Comparison of ENCODE assay signal across 10 cellular contexts in the genomic region with DNA sequence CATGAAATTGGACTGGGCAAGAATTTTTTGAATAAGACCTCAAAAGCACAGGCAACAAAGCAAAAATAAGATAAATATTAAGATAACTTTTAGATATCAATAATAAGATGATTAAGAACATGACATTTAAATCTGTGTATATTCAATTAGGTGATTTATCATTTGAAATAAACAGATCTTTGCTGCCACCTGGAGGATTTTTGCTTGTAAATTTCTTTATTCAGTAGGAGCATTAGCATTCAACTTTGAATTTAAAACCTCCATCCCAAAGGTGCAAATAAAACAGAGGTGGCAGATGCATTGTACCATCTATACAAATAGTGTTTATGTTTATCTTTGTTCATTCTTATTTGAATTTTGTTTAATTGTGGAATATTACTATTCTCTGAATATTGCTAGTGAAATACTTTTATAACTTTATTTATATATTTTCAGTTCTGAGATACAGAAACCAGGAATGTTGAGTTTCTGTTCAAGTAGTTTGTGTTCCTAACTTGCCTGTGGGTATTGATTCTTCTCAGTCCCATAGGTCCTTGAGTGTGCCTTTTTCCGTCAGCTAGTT. TPM values are rescaled to one million over a fixed set of nuclear protein-coding genes. Genes with fewer than 3 reads are reported as not detected.
DNase-seq lines count a peak whose midpoint lies in the region; ATAC-seq and TF ChIP-seq lines count a peak whose summit lies in the region.
"Had no signal": no experiment of that assay in that cellular context is flagged by ENCODE, and none has a peak within 500 bp of the region (broad histone marks: within the 10 kb centered on the region; RNA-seq: fewer than 3 reads in every experiment).

No MANE protein-coding gene starts in this region.

- H3K9me3 Mint-ChIP-seq in naive thymus-derived CD4-positive, alpha-beta T cell, result no peaks in the 10 kb centered on the region

- POLR2A ChIA-PET in HEK293 (lab: Yijun Ruan, JAX), result no interaction called here
- POLR2A ChIA-PET in OCI-LY7 (lab: Charles Lee), result no interaction called here
- POLR2A ChIA-PET in naive thymus-derived CD4-positive, alpha-beta T cell (lab: Charles Lee), result no interaction called here

- no peaks in the 10 kb centered on the region for H4K20me1 ChIP-seq in OCI-LY7 (ENCODE audit: insufficient read depth, low read length)

- no peak overlapping the region for H3K4me3 ChIP-seq in HEK293 (ENCODE audit: low read depth, low read length)
- no peak overlapping the region for H3K4me3 ChIP-seq in OCI-LY7 (ENCODE audit: low read depth, low read length, poor library complexity, severe bottlenecking)
- H3K4me3 ChIP-seq in naive thymus-derived CD4-positive, alpha-beta T cell (ENCODE audit: low read length), result no peak overlapping the region
- H3K4me3 ChIP-seq: lung, SJSA1 had no signal

- H3K79me2 ChIP-seq in OCI-LY7 (ENCODE audit: insufficient read depth, low read depth, low read length), result no peaks in the 10 kb centered on the region

- no peak overlapping the region for H3K27ac ChIP-seq in HEK293 (ENCODE audit: extremely low read depth, low read depth, low read length)
- H3K27ac ChIP-seq in OCI-LY7 (ENCODE audit: low read depth, low read length, poor library complexity, severe bottlenecking), result no peak overlapping the region
- no peak overlapping the region for H3K27ac ChIP-seq in naive thymus-derived CD4-positive, alpha-beta T cell (ENCODE audit: low read depth, low read length)
- H3K27ac ChIP-seq: SJSA1 had no signal

- no TSS peak for BruUV-seq in OCI-LY7 (replicated peaks; lab: Mats Ljungman, UMichigan)

- DNase-seq in DMS 273 treated with DMSO at 0.1 percent for 48 hours (lab: John Stamatoyannopoulos, UW) (peak; percentile 24), OCI-LY7 (ENCODE audit: low spot score) (peak; percentile 41), dermis microvascular lymphatic vessel endothelial cell (ENCODE audit: low read depth in 2 of 2) (peak; percentile 65 to 69)
- DNase-seq in naive thymus-derived CD4-positive, alpha-beta T cell, result peak in 7 of 9 donors; percentile 24 to 60 (median 37)
- DNase-seq in activated effector memory CD4-positive, alpha-beta T cell treated with Interleukin-2 at 50 U/mL for 16 hours, result no peak

- H3K27me3 Mint-ChIP-seq in naive thymus-derived CD4-positive, alpha-beta T cell, result no peaks in the 10 kb centered on the region

- H3K36me3 ChIP-seq in HEK293 (ENCODE audit: control insufficient read depth in 2 of 2, insufficient read depth in 1 of 2, low read length in 2 of 2) (peaks cover 7 to 25% of the 10 kb centered on the region in 2 experiments), OCI-LY7 (ENCODE audit: insufficient read depth, low read length) (peaks cover 22% of the 10 kb centered on the region)
- H3K36me3 ChIP-seq in naive thymus-derived CD4-positive, alpha-beta T cell (ENCODE audit: control insufficient read depth in 2 of 3, insufficient read depth in 3 of 3, low read length in 3 of 3), result peaks cover 0 to 18% (median 0%) of the 10 kb centered on the region in 3 experiments

- H3K36me3 Mint-ChIP-seq in naive thymus-derived CD4-positive, alpha-beta T cell, result peaks cover 9 to 34% (median 24%) of the 10 kb centered on the region in 5 donors

- no peaks in the 10 kb centered on the region for H3K27me3 ChIP-seq in naive thymus-derived CD4-positive, alpha-beta T cell (ENCODE audit: control insufficient read depth in 2 of 2, insufficient read depth in 2 of 2, low read length in 2 of 2)
- H3K27me3 ChIP-seq: SJSA1 had no signal

- H3K4me2 ChIP-seq in OCI-LY7 (ENCODE audit: low read length), result no peak overlapping the region

- TF ChIP-seq CTCF in HEK293 (tag by site-specific recombination; IDR thresholded peaks at IDR 0.05), result no peak
- peak; percentile 70 for TF ChIP-seq CTCF in OCI-LY7 (conservative IDR thresholded peaks at IDR 0.05; ENCODE audit: low read length)

- H3K9me2 ChIP-seq in OCI-LY7 (ENCODE audit: insufficient read depth, low read length), result no peaks in the 10 kb centered on the region

- no peak overlapping the region for H3K4me3 Mint-ChIP-seq in naive thymus-derived CD4-positive, alpha-beta T cell

- no peak overlapping the region for H2AFZ ChIP-seq in OCI-LY7 (ENCODE audit: low read length)

- intact Hi-C loops in OCI-LY7 (cut with micrococcal nuclease; ENCODE audit: unreplicated experiment), result no loop called here
- intact Hi-C loops in naive thymus-derived CD4-positive, alpha-beta T cell (cut with micrococcal nuclease), result loop anchor here (1.0 to 10.0 kb wide), 8 partner anchors 60 to 706 kb away; a partner anchor contains a TSS

- no peak for ATAC-seq in naive thymus-derived CD4-positive, alpha-beta T cell
- ATAC-seq in GM21526 (IDR thresholded peaks at IDR 0.05; ENCODE audit: low FRiP score, unreplicated experiment), result no peak
- ATAC-seq in HG03108 (IDR thresholded peaks at IDR 0.05; ENCODE audit: unreplicated experiment), result no peak

- peak overlapping the region in 1 of 9 donors; percentile 23 for H3K27ac Mint-ChIP-seq in naive thymus-derived CD4-positive, alpha-beta T cell

- H3K9me3 ChIP-seq in HEK293 (ENCODE audit: control insufficient read depth, insufficient read depth, low read depth, low read length), result no peaks in the 10 kb centered on the region
- H3K9me3 ChIP-seq in OCI-LY7 (ENCODE audit: low read length), result peaks cover 6% of the 10 kb centered on the region; the same call in 1 of the 2 replicates
- H3K9me3 ChIP-seq in naive thymus-derived CD4-positive, alpha-beta T cell (ENCODE audit: control insufficient read depth in 2 of 3, low read length in 3 of 3), result no peaks in the 10 kb centered on the region
- H3K9me3 ChIP-seq: SJSA1 had no signal

- H3K4me1 ChIP-seq in HEK293 (ENCODE audit: control insufficient read depth, insufficient read depth, low read length) (no peaks in the 10 kb centered on the region), OCI-LY7 (ENCODE audit: insufficient read depth, low read length, poor library complexity, severe bottlenecking) (no peaks in the 10 kb centered on the region)
- no peaks in the 10 kb centered on the region for H3K4me1 ChIP-seq in naive thymus-derived CD4-positive, alpha-beta T cell (ENCODE audit: control insufficient read depth in 2 of 2, insufficient read depth in 2 of 2, low read length in 2 of 2)
- H3K4me1 ChIP-seq: SJSA1 had no signal

- CTCF ChIA-PET in HEK293 (lab: Yijun Ruan, JAX) (interaction anchor here (1.9 kb wide), 1 partner anchor 626 kb away, joined by 6 read pairs; no protein-coding TSS in a partner anchor), OCI-LY7 (lab: Charles Lee; ENCODE audit: unreplicated experiment) (no interaction called here)
- CTCF ChIA-PET in naive thymus-derived CD4-positive, alpha-beta T cell (lab: Charles Lee), result interaction anchor here (0.5 to 1.1 kb wide), 2 partner anchors 60 to 65 kb away, joined by 3 to 4 read pairs; no protein-coding TSS in a partner anchor

- peaks cover 0 to 3% (median 0%) of the 10 kb centered on the region in 7 donors for H3K4me1 Mint-ChIP-seq in naive thymus-derived CD4-positive, alpha-beta T cell

TF ChIP-seq in HEK293, 187 proteins besides CTCF, POLR2A, EP300 and RAD21:
- TF ChIP-seq ZNF654 (tag by site-specific recombination; IDR thresholded peaks at IDR 0.05; ENCODE audit: low read depth) (peak; percentile 49), ZNF16 (tag by site-specific recombination; IDR thresholded peaks at IDR 0.05; ENCODE audit: low read depth) (no peak)

RNA-seq across cellular contexts. Expression of a gene that starts 20.9 kb away (rescaled TPM):
- 20.1 and 30.1 TPM in 2 replicates for total RNA-seq in OCI-LY7 (2014; rRNA removed; shearing (Covaris generic))
- total RNA-seq in OCI-LY7 (2022) (33.2 and 45.9 TPM in 2 replicates), dermis microvascular lymphatic vessel endothelial cell (14.0 and 16.8 TPM in 2 replicates)
- total RNA-seq in naive thymus-derived CD4-positive, alpha-beta T cell, result 10 to 100 TPM; 19.4 to 41.6 (median 32.3) TPM
- 10 to 100 TPM; 18.1 to 20.3 TPM for polyA plus RNA-seq in naive thymus-derived CD4-positive, alpha-beta T cell
